In genomic region chr14:68879321-68879781, GRCh38 we compare ENCODE assay signal across 21 cellular contexts.
DNase-seq lines count a peak whose midpoint lies in the region; ATAC-seq and TF ChIP-seq lines count a peak whose summit lies in the region.
"Had no signal": no experiment of that assay in that cellular context is flagged by ENCODE, and none has a peak within 500 bp of the region (broad histone marks: within the 10 kb centered on the region; RNA-seq: fewer than 3 reads in every experiment).

No MANE protein-coding gene starts in this region.

- WGBS in gastroesophageal sphincter (ENCODE audit: low coverage in 1 of 2), 2 donors: no CpG with 5 or more reads among the region's 7 CpGs
- 97% methylated on average over 2 of the region's 7 CpGs; no CpG with 5 or more reads in 1 of the 2 donors for WGBS in transverse colon (ENCODE audit: low coverage in 1 of 2), 2 donors

- in situ Hi-C loops in transverse colon (cut with MboI; ENCODE audit: low pct_ligation_motif_present in 1 of 4, low pct_unique_long_range_greater_than_20kb in 1 of 4, low sequenced_read_pairs in 3 of 4): no loop called here

- H3K27me3 ChIP-seq in gastroesophageal sphincter (no peaks in the 10 kb centered on the region), transverse colon (no peaks in the 10 kb centered on the region)

- CTCF ChIA-PET in activated CD8-positive, alpha-beta memory T cell treated with anti-CD3 and anti-CD28 coated beads, Interleukin-2, amount 10 ng/mL, durations not matched to agents 7 days and 5 days (lab: Charles Lee): no interaction called here
- CTCF ChIA-PET in OCI-LY7 (lab: Charles Lee; ENCODE audit: unreplicated experiment): no interaction called here

- POLR2A ChIA-PET in OCI-LY7 (lab: Charles Lee): no interaction called here

- H3K4me3 ChIP-seq in gastroesophageal sphincter (no peak overlapping the region), transverse colon (no peak overlapping the region), OCI-LY7 (ENCODE audit: low read depth, low read length, poor library complexity, severe bottlenecking) (no peak overlapping the region)

- intact Hi-C loops in posterior vena cava (cut with DNase I) (no loop called here), transverse colon (cut with DNase I; ENCODE audit: low total_unique reads) (no loop called here), OCI-LY7 (cut with micrococcal nuclease; ENCODE audit: unreplicated experiment) (no loop called here)

- H3K36me3 Mint-ChIP-seq in activated CD8-positive, alpha-beta memory T cell treated with anti-CD3 and anti-CD28 coated beads, Interleukin-2, amount 10 ng/mL, durations not matched to agents 7 days and 5 days: peaks cover 3% of the 10 kb centered on the region

- no peak overlapping the region for H3K4me2 ChIP-seq in OCI-LY7 (ENCODE audit: low read length)

- H3K27ac ChIP-seq in gastroesophageal sphincter: peak overlapping the region in 3 of 4 donors; percentile 74 to 99 (median 74)
- peak overlapping the region in 3 of 4 donors; percentile 2 to 50 (median 41) for H3K27ac ChIP-seq in transverse colon
- H3K27ac ChIP-seq in OCI-LY7 (ENCODE audit: low read depth, low read length, poor library complexity, severe bottlenecking): no peak overlapping the region

- no peaks in the 10 kb centered on the region for H3K4me1 Mint-ChIP-seq in activated CD8-positive, alpha-beta memory T cell treated with anti-CD3 and anti-CD28 coated beads, Interleukin-2, amount 10 ng/mL, durations not matched to agents 7 days and 5 days
- H3K4me1 Mint-ChIP-seq: CD14-positive monocyte had no signal

- no peaks in the 10 kb centered on the region for H3K9me3 Mint-ChIP-seq in activated CD8-positive, alpha-beta memory T cell treated with anti-CD3 and anti-CD28 coated beads, Interleukin-2, amount 10 ng/mL, durations not matched to agents 7 days and 5 days (ENCODE audit: low read depth)
- H3K9me3 Mint-ChIP-seq: CD14-positive monocyte had no signal

- no peak for DNase-seq in activated CD8-positive, alpha-beta memory T cell treated with anti-CD3 and anti-CD28 coated beads, Interleukin-2, amount 10 ng/mL, durations not matched to agents 7 days and 5 days
- DNase-seq in activated CD8-positive, alpha-beta memory T cell treated with anti-CD3 and anti-CD28 coated beads for 24 hours: no peak
- DNase-seq in posterior vena cava (ENCODE audit: low spot score): peak; percentile 66
- DNase-seq in transverse colon: no peak
- DNase-seq in OCI-LY7 (ENCODE audit: low spot score): no peak
- no peak for DNase-seq in NOMO-1 treated with dmso at 0.1 percent for 144 hours (lab: John Stamatoyannopoulos, UW; ENCODE audit: unreplicated experiment)
- DNase-seq: 8988T, DMS79, GOT3, KBM-7, NCI-H1105 treated with DMSO at 0.1 percent for 48 hours, NCI-H1694, NCI-H2107, NCI-H2227 treated with DMSO at 0.1 percent for 48 hours, NCI-H510A treated with DMSO at 0.1 percent for 48 hours, NCI-H774, PC-3, RPMI8226 had no signal

- H3K4me1 ChIP-seq in gastroesophageal sphincter: peaks cover 0 to 44% (median 0%) of the 10 kb centered on the region in 3 donors
- H3K4me1 ChIP-seq in transverse colon: peaks cover 0 to 1% (median 0%) of the 10 kb centered on the region in 4 donors
- peaks cover 4% of the 10 kb centered on the region for H3K4me1 ChIP-seq in OCI-LY7 (ENCODE audit: insufficient read depth, low read length, poor library complexity, severe bottlenecking)

- no peak overlapping the region for H3K4me3 Mint-ChIP-seq in activated CD8-positive, alpha-beta memory T cell treated with anti-CD3 and anti-CD28 coated beads, Interleukin-2, amount 10 ng/mL, durations not matched to agents 7 days and 5 days
- H3K4me3 Mint-ChIP-seq: CD14-positive monocyte had no signal

- no peaks in the 10 kb centered on the region for H3K9me2 ChIP-seq in OCI-LY7 (ENCODE audit: insufficient read depth, low read length)

- BruUV-seq in OCI-LY7 (replicated peaks; lab: Mats Ljungman, UMichigan): no TSS peak

- TF ChIP-seq CTCF in gastroesophageal sphincter (IDR thresholded peaks at IDR 0.05) (no peak), transverse colon (IDR thresholded peaks at IDR 0.05) (no peak), OCI-LY7 (conservative IDR thresholded peaks at IDR 0.05; ENCODE audit: low read length) (no peak)

- ATAC-seq in activated CD8-positive, alpha-beta memory T cell treated with anti-CD3 and anti-CD28 coated beads, Interleukin-2, amount 10 ng/mL, durations not matched to agents 7 days and 5 days: peak; percentile 20
- no peak for ATAC-seq in gastroesophageal sphincter
- ATAC-seq in HG03135 (IDR thresholded peaks at IDR 0.05; ENCODE audit: unreplicated experiment): no peak
- ATAC-seq: PC-3 had no signal

- no peaks in the 10 kb centered on the region for H3K9me3 ChIP-seq in gastroesophageal sphincter
- no peaks in the 10 kb centered on the region for H3K9me3 ChIP-seq in transverse colon
- H3K9me3 ChIP-seq in OCI-LY7 (ENCODE audit: low read length): no peaks in the 10 kb centered on the region

- TF ChIP-seq EP300 in gastroesophageal sphincter (IDR thresholded peaks at IDR 0.05): no peak
- no peak for TF ChIP-seq EP300 in transverse colon (IDR thresholded peaks at IDR 0.05; ENCODE audit: low read depth)

- H3K27me3 Mint-ChIP-seq in activated CD8-positive, alpha-beta memory T cell treated with anti-CD3 and anti-CD28 coated beads, Interleukin-2, amount 10 ng/mL, durations not matched to agents 7 days and 5 days: no peaks in the 10 kb centered on the region

- TF ChIP-seq POLR2A in gastroesophageal sphincter (IDR thresholded peaks at IDR 0.05): no peak
- no peak for TF ChIP-seq POLR2A in transverse colon (IDR thresholded peaks at IDR 0.05)

- H3K27ac Mint-ChIP-seq in activated CD8-positive, alpha-beta memory T cell treated with anti-CD3 and anti-CD28 coated beads, Interleukin-2, amount 10 ng/mL, durations not matched to agents 7 days and 5 days: no peak overlapping the region

- no peaks in the 10 kb centered on the region for H4K20me1 ChIP-seq in OCI-LY7 (ENCODE audit: insufficient read depth, low read length)

- H2AFZ ChIP-seq in OCI-LY7 (ENCODE audit: low read length): no peak overlapping the region

- peaks cover 0 to 100% of the 10 kb centered on the region in 2 donors for H3K36me3 ChIP-seq in gastroesophageal sphincter
- peaks cover 0 to 65% (median 27%) of the 10 kb centered on the region in 4 donors for H3K36me3 ChIP-seq in transverse colon
- no peaks in the 10 kb centered on the region for H3K36me3 ChIP-seq in OCI-LY7 (ENCODE audit: insufficient read depth, low read length)

- peaks cover under 1% of the 10 kb centered on the region; the same call in 1 of the 2 replicates for H3K79me2 ChIP-seq in OCI-LY7 (ENCODE audit: insufficient read depth, low read depth, low read length)
